Comparison of ENCODE assay signal across 1 cellular context in genomic region chr10:103470755-103471653, GRCh38.
TF ChIP-seq lines count a peak whose summit lies in the region.

No MANE protein-coding gene starts in this region.

TF ChIP-seq in K562, 482 proteins besides CTCF, POLR2A, EP300 and RAD21 (continued from another document):
- TF ChIP-seq, protein P1, sequence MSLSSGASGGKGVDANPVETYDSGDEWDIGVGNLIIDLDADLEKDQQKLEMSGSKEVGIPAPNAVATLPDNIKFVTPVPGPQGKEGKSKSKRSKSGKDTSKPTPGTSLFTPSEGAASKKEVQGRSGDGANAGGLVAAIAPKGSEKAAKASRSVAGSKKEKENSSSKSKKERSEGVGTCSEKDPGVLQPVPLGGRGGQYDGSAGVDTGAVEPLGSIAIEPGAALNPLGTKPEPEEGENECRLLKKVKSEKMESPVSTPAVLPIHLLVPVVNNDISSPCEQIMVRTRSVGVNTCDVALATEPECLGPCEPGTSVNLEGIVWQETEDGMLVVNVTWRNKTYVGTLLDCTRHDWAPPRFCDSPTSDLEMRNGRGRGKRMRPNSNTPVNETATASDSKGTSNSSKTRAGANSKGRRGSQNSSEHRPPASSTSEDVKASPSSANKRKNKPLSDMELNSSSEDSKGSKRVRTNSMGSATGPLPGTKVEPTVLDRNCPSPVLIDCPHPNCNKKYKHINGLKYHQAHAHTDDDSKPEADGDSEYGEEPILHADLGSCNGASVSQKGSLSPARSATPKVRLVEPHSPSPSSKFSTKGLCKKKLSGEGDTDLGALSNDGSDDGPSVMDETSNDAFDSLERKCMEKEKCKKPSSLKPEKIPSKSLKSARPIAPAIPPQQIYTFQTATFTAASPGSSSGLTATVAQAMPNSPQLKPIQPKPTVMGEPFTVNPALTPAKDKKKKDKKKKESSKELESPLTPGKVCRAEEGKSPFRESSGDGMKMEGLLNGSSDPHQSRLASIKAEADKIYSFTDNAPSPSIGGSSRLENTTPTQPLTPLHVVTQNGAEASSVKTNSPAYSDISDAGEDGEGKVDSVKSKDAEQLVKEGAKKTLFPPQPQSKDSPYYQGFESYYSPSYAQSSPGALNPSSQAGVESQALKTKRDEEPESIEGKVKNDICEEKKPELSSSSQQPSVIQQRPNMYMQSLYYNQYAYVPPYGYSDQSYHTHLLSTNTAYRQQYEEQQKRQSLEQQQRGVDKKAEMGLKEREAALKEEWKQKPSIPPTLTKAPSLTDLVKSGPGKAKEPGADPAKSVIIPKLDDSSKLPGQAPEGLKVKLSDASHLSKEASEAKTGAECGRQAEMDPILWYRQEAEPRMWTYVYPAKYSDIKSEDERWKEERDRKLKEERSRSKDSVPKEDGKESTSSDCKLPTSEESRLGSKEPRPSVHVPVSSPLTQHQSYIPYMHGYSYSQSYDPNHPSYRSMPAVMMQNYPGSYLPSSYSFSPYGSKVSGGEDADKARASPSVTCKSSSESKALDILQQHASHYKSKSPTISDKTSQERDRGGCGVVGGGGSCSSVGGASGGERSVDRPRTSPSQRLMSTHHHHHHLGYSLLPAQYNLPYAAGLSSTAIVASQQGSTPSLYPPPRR (CRISPR knock-in tag; IDR thresholded peaks at IDR 0.05; ENCODE audit: borderline replicate concordance) = no peak
